In the genomic region with DNA sequence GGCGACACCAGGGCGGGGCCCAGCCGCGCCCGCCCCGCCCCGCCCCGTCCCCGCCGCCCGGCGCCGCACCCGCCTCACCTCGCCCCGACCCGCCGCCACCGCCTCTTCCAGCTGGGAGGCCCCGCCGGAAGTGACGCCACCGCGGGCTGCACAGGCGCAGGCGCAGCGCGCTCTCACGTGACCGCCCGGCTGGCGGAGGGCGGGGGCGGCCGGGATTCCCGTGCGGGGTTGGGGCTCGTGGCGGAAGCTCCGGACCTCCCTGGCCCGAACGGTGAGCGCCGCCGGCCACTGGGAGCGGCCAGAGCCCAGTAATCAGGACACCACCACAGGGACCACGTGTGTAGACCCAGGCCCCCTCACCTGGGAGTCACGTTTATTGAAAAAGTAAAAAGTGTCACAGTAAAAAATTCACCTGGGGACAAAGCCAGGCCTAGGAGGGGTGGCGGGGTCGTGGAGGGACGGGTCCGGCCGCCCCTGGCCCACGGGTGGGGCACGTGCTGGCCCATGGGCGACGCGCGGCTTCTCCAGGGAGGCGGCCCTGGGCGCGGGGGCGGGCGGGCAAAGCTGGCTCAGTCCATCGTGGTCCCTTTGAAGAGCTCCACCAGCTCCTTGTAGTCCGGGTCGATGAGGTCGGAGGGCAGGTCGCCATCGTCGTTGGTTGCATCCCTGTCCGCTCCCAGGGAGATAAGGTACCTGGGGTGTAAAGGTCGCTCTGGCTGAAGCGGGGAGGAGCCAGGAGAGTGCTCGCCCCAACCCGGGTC, we compare ENCODE assay signal across 8 cellular contexts. TPM values are rescaled to one million over a fixed set of nuclear protein-coding genes. Genes with fewer than 3 reads are reported as not detected.
DNase-seq lines count a peak whose midpoint lies in the region; ATAC-seq and TF ChIP-seq lines count a peak whose summit lies in the region.

A gene with protein sequence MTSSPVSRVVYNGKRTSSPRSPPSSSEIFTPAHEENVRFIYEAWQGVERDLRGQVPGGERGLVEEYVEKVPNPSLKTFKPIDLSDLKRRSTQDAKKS (minus strand): TSS at position 132 of the 761 bp plus-strand sequence. CDS start 8,785 bp downstream, outside the sequence.

- no peak for TF ChIP-seq CTCF in omental fat pad (IDR thresholded peaks at IDR 0.05)

- peak within 1 kb of the TSS; percentile 81 to 89 for H3K27ac Mint-ChIP-seq in activated naive CD4-positive, alpha-beta T cell treated with anti-CD3 and anti-CD28 coated beads, Interleukin-2, amount 50 U/mL, for 72 hours

- H3K36me3 Mint-ChIP-seq in activated naive CD4-positive, alpha-beta T cell treated with anti-CD3 and anti-CD28 coated beads, Interleukin-2, amount 50 U/mL, for 72 hours = peaks cover 5 to 7% of the 10 kb centered on the region in 2 donors

- H3K27ac ChIP-seq in temporal lobe (ENCODE audit: low read depth, low read length) = peak within 1 kb of the TSS; percentile 65

- ATAC-seq in HG02571 (IDR thresholded peaks at IDR 0.05; ENCODE audit: unreplicated experiment) (peak; percentile 73), omental fat pad (ENCODE audit: low FRiP score) (peak; percentile 93)
- peak; percentile 83 to 87 for ATAC-seq in activated naive CD4-positive, alpha-beta T cell treated with anti-CD3 and anti-CD28 coated beads, Interleukin-2, amount 50 U/mL, for 72 hours

- DNase-seq in GM03348 (ENCODE audit: low spot score) = peak; percentile 99
- DNase-seq in NCI-H1105 (lab: John Stamatoyannopoulos, UW) = peak; percentile 84
- peak; percentile 81 for DNase-seq in SKM-1 (lab: John Stamatoyannopoulos, UW; ENCODE audit: unreplicated experiment)
- DNase-seq in activated naive CD4-positive, alpha-beta T cell treated with anti-CD3 and anti-CD28 coated beads, Interleukin-2, amount 50 U/mL, for 72 hours (ENCODE audit: low spot score in 2 of 2) = peak; percentile 97
- DNase-seq in glomerular visceral epithelial cell (ENCODE audit: extremely low spot score) = peak; percentile 96
- DNase-seq in omental fat pad (ENCODE audit: low spot score) = peak; percentile 79

- H3K9me3 Mint-ChIP-seq in activated naive CD4-positive, alpha-beta T cell treated with anti-CD3 and anti-CD28 coated beads, Interleukin-2, amount 50 U/mL, for 72 hours = no peaks in the 10 kb centered on the region

RNA-seq across cellular contexts. Expression of the gene that starts here (rescaled TPM):
- 10 to 100 TPM; 40.4 to 55.3 TPM for total RNA-seq in activated naive CD4-positive, alpha-beta T cell treated with anti-CD3 and anti-CD28 coated beads, Interleukin-2, amount 50 U/mL, for 72 hours
- total RNA-seq in omental fat pad (10 to 100 TPM; 49.6 to 78.5 (median 57.2) TPM), temporal lobe (59.3 TPM)

Comparison
In these comparisons a context has a peak if more than half of its experiments do, and no peak if none do; other contexts are left out.
1. Peak in every context shown above with its lines: DNase-seq, ATAC-seq and H3K27ac ChIP-seq.